In genomic region chr7:137657476-137658193, GRCh38 we compare ENCODE assay signal across 25 cellular contexts.
DNase-seq lines count a peak whose midpoint lies in the region; ATAC-seq, FAIRE-seq and TF ChIP-seq lines count a peak whose summit lies in the region.
"Had no signal": no experiment of that assay in that cellular context is flagged by ENCODE, and none has a peak within 500 bp of the region (broad histone marks: within the 10 kb centered on the region; RNA-seq: fewer than 3 reads in every experiment).

No MANE protein-coding gene starts in this region.

- H3K27ac Mint-ChIP-seq in activated CD8-positive, alpha-beta T cell treated with anti-CD3 and anti-CD28 coated beads, Interleukin-2, amount 10 ng/mL, durations not matched to agents 7 days and 5 days, result no peak overlapping the region
- H3K27ac Mint-ChIP-seq: activated naive CD4-positive, alpha-beta T cell treated with anti-CD3 and anti-CD28 coated beads, Interleukin-2, amount 50 U/mL, for 24 hours; CD4-positive, alpha-beta T cell; natural killer cell had no signal

- H3K9me2 ChIP-seq in GM23248 (ENCODE audit: insufficient read depth), result no peaks in the 10 kb centered on the region

- H3F3A ChIP-seq in GM23248 (ENCODE audit: insufficient read depth), result peaks cover 17% of the 10 kb centered on the region

- H3K27me3 ChIP-seq in GM23248 (replicated peaks; ENCODE audit: insufficient read depth) (no peaks in the 10 kb centered on the region), IMR-90 (ENCODE audit: control insufficient read depth, insufficient read depth, low read length) (no peaks in the 10 kb centered on the region), endothelial cell of umbilical vein (ENCODE audit: control insufficient read depth in 2 of 2, insufficient read depth in 2 of 2, low read length in 2 of 2) (no peaks in the 10 kb centered on the region), osteoblast (ENCODE audit: insufficient read depth, low read length) (no peaks in the 10 kb centered on the region)
- H3K27me3 ChIP-seq: heart right ventricle, right lobe of liver, tibial artery had no signal

- H3K18ac ChIP-seq in IMR-90 (ENCODE audit: low read depth, low read length), result peak overlapping the region; percentile 34; the same call in 1 of the 2 replicates

- dilution Hi-C loops in IMR-90 (cut with HindIII; ENCODE audit: low sequenced_read_pairs, unreplicated experiment), result no loop called here
- dilution Hi-C loops in endothelial cell of umbilical vein (cut with MboI; ENCODE audit: extremely low pct_ligation_motif_present, low sequenced_read_pairs), result no loop called here

- H4K91ac ChIP-seq in IMR-90 (ENCODE audit: insufficient read depth, low read depth, low read length), result no peak overlapping the region

- H3K4me1 ChIP-seq in GM23248 (ENCODE audit: insufficient read depth), result peaks cover 29% of the 10 kb centered on the region
- H3K4me1 ChIP-seq in IMR-90 (ENCODE audit: control insufficient read depth, insufficient read depth, low read length), result no peaks in the 10 kb centered on the region
- H3K4me1 ChIP-seq in endothelial cell of umbilical vein (ENCODE audit: control insufficient read depth, extremely low read depth, insufficient read depth, low read length), result peaks cover 9% of the 10 kb centered on the region
- H3K4me1 ChIP-seq in osteoblast (ENCODE audit: insufficient read depth, low read length), result peaks cover 19% of the 10 kb centered on the region
- H3K4me1 ChIP-seq: parathyroid adenoma, right lobe of liver had no signal

- peaks cover 7% of the 10 kb centered on the region; the same call in 1 of the 2 replicates for H3K79me2 ChIP-seq in GM23248 (ENCODE audit: insufficient read depth)
- no peaks in the 10 kb centered on the region for H3K79me2 ChIP-seq in endothelial cell of umbilical vein (ENCODE audit: control insufficient read depth, insufficient read depth, low read length)
- H3K79me2 ChIP-seq in osteoblast (ENCODE audit: insufficient read depth, low read length), result no peaks in the 10 kb centered on the region
- H3K79me2 ChIP-seq: parathyroid adenoma had no signal

- no peak for TF ChIP-seq RAD21 in IMR-90 (IDR thresholded peaks at IDR 0.05; ENCODE audit: low read length)

- H3K9ac ChIP-seq in GM23248 (peak overlapping the region; percentile 61), IMR-90 (ENCODE audit: low read depth, low read length) (no peak overlapping the region), endothelial cell of umbilical vein (replicated peaks; ENCODE audit: extremely low read depth, insufficient read depth, low read length) (no peak overlapping the region)
- H3K9ac ChIP-seq: parathyroid adenoma had no signal

- H3K23ac ChIP-seq in IMR-90 (ENCODE audit: low read depth, low read length), result no peak overlapping the region

- H3K36me3 Mint-ChIP-seq in activated CD8-positive, alpha-beta T cell treated with anti-CD3 and anti-CD28 coated beads, Interleukin-2, amount 10 ng/mL, durations not matched to agents 7 days and 5 days (ENCODE audit: low read depth), result no peaks in the 10 kb centered on the region
- H3K36me3 Mint-ChIP-seq: activated naive CD4-positive, alpha-beta T cell treated with anti-CD3 and anti-CD28 coated beads, Interleukin-2, amount 50 U/mL, for 24 hours; natural killer cell had no signal

- H2AK9ac ChIP-seq in IMR-90 (replicated peaks; ENCODE audit: low read depth, low read length, poor library complexity), result no peak overlapping the region

- no peak for DNase-seq in GM23248
- DNase-seq in IMR-90, result no peak
- DNase-seq in endothelial cell of umbilical vein (ENCODE audit: low read depth, low spot score), result no peak
- DNase-seq in osteoblast (ENCODE audit: insufficient read length, low spot score, missing footprints), result no peak
- no peak for DNase-seq in NCI-H1417 (lab: John Stamatoyannopoulos, UW)
- DNase-seq in coronary artery (ENCODE audit: low spot score), result no peak
- DNase-seq in activated CD8-positive, alpha-beta T cell treated with anti-CD3 and anti-CD28 coated beads, Interleukin-2, amount 10 ng/mL, durations not matched to agents 7 days and 5 days, result no peak
- DNase-seq: activated CD4-positive, alpha-beta T cell treated with anti-CD3 and anti-CD28 coated beads, Interleukin-2, amount 50 U/mL, for 4 hours; activated CD8-positive, alpha-beta memory T cell treated with anti-CD3 and anti-CD28 coated beads, Interleukin-2, amount 50 U/mL, for 4 hours; caudate nucleus; CD4-positive, alpha-beta T cell; EL; Karpas-422; natural killer cell; NCI-H1694; right lobe of liver; stimulated activated naive CD4-positive, alpha-beta T cell treated with Interleukin-2 at 50 U/mL for 16 hours; T-helper 9 cell; tibial artery; WERI-Rb-1 had no signal

- H2BK20ac ChIP-seq in IMR-90 (ENCODE audit: low read depth, low read length), result no peak overlapping the region; the same call in none of the 2 replicates

- H3K14ac ChIP-seq in IMR-90 (replicated peaks; ENCODE audit: low read depth, low read length), result no peak overlapping the region

- H3K27ac ChIP-seq in GM23248, result peak overlapping the region; percentile 60
- H3K27ac ChIP-seq in IMR-90 (ENCODE audit: insufficient read depth, low read length), result no peak overlapping the region
- no peak overlapping the region for H3K27ac ChIP-seq in endothelial cell of umbilical vein (ENCODE audit: insufficient read depth, low read depth, low read length)
- peak overlapping the region; percentile 67 for H3K27ac ChIP-seq in osteoblast (ENCODE audit: low read depth, low read length)
- no peak overlapping the region for H3K27ac ChIP-seq in coronary artery
- H3K27ac ChIP-seq: epithelial cell of prostate, parathyroid adenoma, right lobe of liver, WERI-Rb-1 had no signal

- H2BK5ac ChIP-seq in IMR-90 (ENCODE audit: low read depth, low read length, poor library complexity, severe bottlenecking), result no peak overlapping the region

- WGBS in GM23248 (ENCODE audit: low coverage in 1 of 2, low lambda C conversion rate in 2 of 2, missing lambda C conversion rate in 2 of 2), 2 experiments, result 93 to 96% methylated on average over 4 of the region's 4 CpGs
- 80% methylated on average over 1 of the region's 4 CpGs; no CpG with 5 or more reads in 1 of the 2 experiments for WGBS in IMR-90 (ENCODE audit: extremely low coverage in 2 of 2, insufficient read length in 1 of 2), 2 experiments

- no peaks in the 10 kb centered on the region for H3K9me3 Mint-ChIP-seq in activated CD8-positive, alpha-beta T cell treated with anti-CD3 and anti-CD28 coated beads, Interleukin-2, amount 10 ng/mL, durations not matched to agents 7 days and 5 days (ENCODE audit: insufficient read depth)
- H3K9me3 Mint-ChIP-seq: activated naive CD4-positive, alpha-beta T cell treated with anti-CD3 and anti-CD28 coated beads, Interleukin-2, amount 50 U/mL, for 24 hours; CD4-positive, alpha-beta T cell; natural killer cell had no signal

- H2BK15ac ChIP-seq in IMR-90 (ENCODE audit: low read depth, low read length), result no peak overlapping the region

- H3K4me3 Mint-ChIP-seq in activated CD8-positive, alpha-beta T cell treated with anti-CD3 and anti-CD28 coated beads, Interleukin-2, amount 10 ng/mL, durations not matched to agents 7 days and 5 days, result no peak overlapping the region
- H3K4me3 Mint-ChIP-seq: activated naive CD4-positive, alpha-beta T cell treated with anti-CD3 and anti-CD28 coated beads, Interleukin-2, amount 50 U/mL, for 24 hours; CD4-positive, alpha-beta T cell; natural killer cell had no signal

- no peak for ATAC-seq in IMR-90 (ENCODE audit: low read depth)
- ATAC-seq in activated CD8-positive, alpha-beta T cell treated with anti-CD3 and anti-CD28 coated beads, Interleukin-2, amount 10 ng/mL, durations not matched to agents 7 days and 5 days, result no peak
- ATAC-seq: natural killer cell had no signal

- TF ChIP-seq POLR2A in IMR-90 (IDR thresholded peaks at IDR 0.05; ENCODE audit: low read depth, low read length), result no peak
- no peak for TF ChIP-seq POLR2A in endothelial cell of umbilical vein (IDR thresholded peaks at IDR 0.05; ENCODE audit: low read depth, low read length)

- intact Hi-C loops in IMR-90 (cut with micrococcal nuclease), result loop anchor here (2.0 kb wide), 2 partner anchors 51 to 189 kb away; partner anchors contain the start of gene DGKI
- intact Hi-C loops in endothelial cell of umbilical vein (cut with micrococcal nuclease), result loop anchor here (2.0 to 5.0 kb wide), 2 partner anchors 50 to 143 kb away; no protein-coding TSS in a partner anchor

- peaks cover 7% of the 10 kb centered on the region for H3K27me3 Mint-ChIP-seq in activated CD8-positive, alpha-beta T cell treated with anti-CD3 and anti-CD28 coated beads, Interleukin-2, amount 10 ng/mL, durations not matched to agents 7 days and 5 days (ENCODE audit: low read depth)

- H3K9me1 ChIP-seq in IMR-90 (ENCODE audit: insufficient read depth, low read length) (peaks cover 2% of the 10 kb centered on the region; the same call in 1 of the 2 replicates), endothelial cell of umbilical vein (replicated peaks; ENCODE audit: control insufficient read depth, extremely low read depth, insufficient read depth, low read length) (no peaks in the 10 kb centered on the region)

- peak overlapping the region; percentile 22 for H2BK120ac ChIP-seq in IMR-90 (ENCODE audit: low read depth, low read length)

- H2AFZ ChIP-seq in GM23248 (peak overlapping the region; percentile 3; the same call in 1 of the 2 replicates), IMR-90 (replicated peaks; ENCODE audit: low read length, poor library complexity) (no peak overlapping the region), endothelial cell of umbilical vein (ENCODE audit: low read depth, low read length) (no peak overlapping the region), osteoblast (ENCODE audit: low read length) (no peak overlapping the region)
- H2AFZ ChIP-seq: parathyroid adenoma had no signal

- BruUV-seq in IMR-90 (replicated peaks; lab: Mats Ljungman, UMichigan) (no TSS peak), endothelial cell of umbilical vein (replicated peaks; lab: Mats Ljungman, UMichigan) (no TSS peak)

- CTCF ChIA-PET in IMR-90 (lab: Yijun Ruan, JAX), result interaction anchor here (1.3 to 2.0 kb wide), 3 partner anchors 11 to 334 kb away, joined by 3 to 16 read pairs (median 5); no protein-coding TSS in a partner anchor
- CTCF ChIA-PET in endothelial cell of umbilical vein (lab: Charles Lee), result interaction anchor here (1.0 to 5.2 kb wide), 8 partner anchors 10 to 361 kb away, joined by 3 to 56 read pairs (median 7); no protein-coding TSS in a partner anchor
- CTCF ChIA-PET in activated CD8-positive, alpha-beta T cell treated with anti-CD3 and anti-CD28 coated beads, Interleukin-2, amount 10 ng/mL, durations not matched to agents 7 days and 5 days (lab: Charles Lee), result interaction anchor here (1.0 to 3.6 kb wide), 8 partner anchors 11 to 351 kb away, joined by 3 to 28 read pairs (median 8); partner anchors contain the start of gene CREB3L2

- no peak overlapping the region for H3K56ac ChIP-seq in IMR-90 (ENCODE audit: extremely low read depth, insufficient read depth, low read length)

- H4K8ac ChIP-seq in IMR-90 (ENCODE audit: low read depth in 2 of 2, low read length in 2 of 2), result no peak overlapping the region

- H3K4me2 ChIP-seq in GM23248 (ENCODE audit: unreplicated experiment) (no peak overlapping the region), IMR-90 (ENCODE audit: low read depth, low read length) (no peak overlapping the region), endothelial cell of umbilical vein (ENCODE audit: insufficient read depth, low read length) (peak overlapping the region; percentile 15), osteoblast (ENCODE audit: insufficient read depth, low read length) (no peak overlapping the region)

- no peak overlapping the region for H2AK5ac ChIP-seq in IMR-90 (ENCODE audit: low read depth, low read length)

- TF ChIP-seq CTCF in IMR-90 (conservative IDR thresholded peaks at IDR 0.05; ENCODE audit: low read depth, low read length) (no peak), endothelial cell of umbilical vein (IDR thresholded peaks at IDR 0.05; ENCODE audit: extremely low read depth in 1 of 2, insufficient read depth in 1 of 2, low read depth in 1 of 2, low read length in 2 of 2) (no peak), osteoblast (IDR thresholded peaks at IDR 0.05; ENCODE audit: extremely low read depth, low read depth, low read length) (no peak), coronary artery (IDR thresholded peaks at IDR 0.05) (no peak)

- H3K4me1 Mint-ChIP-seq in activated CD8-positive, alpha-beta T cell treated with anti-CD3 and anti-CD28 coated beads, Interleukin-2, amount 10 ng/mL, durations not matched to agents 7 days and 5 days (ENCODE audit: low read depth), result no peaks in the 10 kb centered on the region
- H3K4me1 Mint-ChIP-seq: activated naive CD4-positive, alpha-beta T cell treated with anti-CD3 and anti-CD28 coated beads, Interleukin-2, amount 50 U/mL, for 24 hours; natural killer cell had no signal

- H3K4me3 ChIP-seq in GM23248, result no peak overlapping the region
- H3K4me3 ChIP-seq in IMR-90 (ENCODE audit: insufficient read depth, low read depth, low read length), result no peak overlapping the region
- H3K4me3 ChIP-seq in endothelial cell of umbilical vein (replicated peaks in 1 of 3; ENCODE audit: insufficient read depth in 1 of 3, low read depth in 1 of 3, low read length in 3 of 3), result no peak overlapping the region
- no peak overlapping the region for H3K4me3 ChIP-seq in osteoblast (ENCODE audit: insufficient read depth, low read length)
- H3K4me3 ChIP-seq in coronary artery, result no peak overlapping the region
- H3K4me3 ChIP-seq: heart right ventricle, right lobe of liver, tibial artery had no signal

- H3K9me3 ChIP-seq in GM23248 (ENCODE audit: low read depth), result no peaks in the 10 kb centered on the region
- no peaks in the 10 kb centered on the region for H3K9me3 ChIP-seq in IMR-90 (ENCODE audit: control insufficient read depth, insufficient read depth, low read length)
- no peaks in the 10 kb centered on the region for H3K9me3 ChIP-seq in endothelial cell of umbilical vein (replicated peaks; ENCODE audit: control insufficient read depth, insufficient read depth, low read length)
- no peaks in the 10 kb centered on the region for H3K9me3 ChIP-seq in osteoblast (ENCODE audit: low read depth, low read length)
- H3K9me3 ChIP-seq: heart right ventricle, right lobe of liver, tibial artery had no signal

- no peak for FAIRE-seq in endothelial cell of umbilical vein (lab: Jason Lieb, UNC)
- FAIRE-seq: astrocyte had no signal

- no peak overlapping the region for H3K4ac ChIP-seq in IMR-90 (ENCODE audit: low read depth, low read length)

- H4K5ac ChIP-seq in IMR-90 (ENCODE audit: low read depth, low read length), result no peak overlapping the region

- H3K36me3 ChIP-seq in GM23248 (ENCODE audit: low read depth), result peaks cover 7% of the 10 kb centered on the region; the same call in 1 of the 2 replicates
- no peaks in the 10 kb centered on the region for H3K36me3 ChIP-seq in IMR-90 (ENCODE audit: control insufficient read depth, insufficient read depth, low read length)
- H3K36me3 ChIP-seq in endothelial cell of umbilical vein (ENCODE audit: control insufficient read depth in 2 of 2, extremely low read depth in 1 of 2, insufficient read depth in 2 of 2, low read length in 2 of 2), result no peaks in the 10 kb centered on the region
- peaks cover 5% of the 10 kb centered on the region for H3K36me3 ChIP-seq in osteoblast (ENCODE audit: insufficient read depth, low read length)
- H3K36me3 ChIP-seq: heart right ventricle, right lobe of liver, tibial artery, WERI-Rb-1 had no signal

- in situ Hi-C loops in GM23248 (cut with MboI) (no loop called here), IMR-90 (cut with MboI; ENCODE audit: low sequenced_read_pairs) (loop anchor here (10.0 kb wide), 1 partner anchor 347 kb away; the partner anchor contains the start of gene CREB3L2)

- no peaks in the 10 kb centered on the region for H4K20me1 ChIP-seq in GM23248 (ENCODE audit: insufficient read depth)
- no peaks in the 10 kb centered on the region for H4K20me1 ChIP-seq in IMR-90 (ENCODE audit: insufficient read depth, low read length)
- H4K20me1 ChIP-seq in endothelial cell of umbilical vein (replicated peaks; ENCODE audit: control insufficient read depth, extremely low read depth, insufficient read depth, low read length), result no peaks in the 10 kb centered on the region
- H4K20me1 ChIP-seq in osteoblast (ENCODE audit: insufficient read depth, low read length), result no peaks in the 10 kb centered on the region

- POLR2A ChIA-PET in IMR-90 (lab: Charles Lee; ENCODE audit: unreplicated experiment) (no interaction called here), endothelial cell of umbilical vein (lab: Charles Lee) (no interaction called here)
- POLR2A ChIA-PET in activated CD8-positive, alpha-beta T cell treated with anti-CD3 and anti-CD28 coated beads, Interleukin-2, amount 10 ng/mL, durations not matched to agents 7 days and 5 days (lab: Charles Lee), result no interaction called here

- H3K79me1 ChIP-seq in IMR-90 (ENCODE audit: low read depth in 1 of 2, low read length in 2 of 2), result no peaks in the 10 kb centered on the region

Comparison
In these comparisons a context has a peak if more than half of its experiments do, and no peak if none do; other contexts are left out.
1. H3K27ac ChIP-seq: peak in GM23248 (single experiment) and osteoblast (single experiment); none in IMR-90 (single experiment), endothelial cell of umbilical vein (single experiment) and coronary artery (0 of 2).